Comparison of ENCODE assay signal across 1 cellular context in the genomic region with DNA sequence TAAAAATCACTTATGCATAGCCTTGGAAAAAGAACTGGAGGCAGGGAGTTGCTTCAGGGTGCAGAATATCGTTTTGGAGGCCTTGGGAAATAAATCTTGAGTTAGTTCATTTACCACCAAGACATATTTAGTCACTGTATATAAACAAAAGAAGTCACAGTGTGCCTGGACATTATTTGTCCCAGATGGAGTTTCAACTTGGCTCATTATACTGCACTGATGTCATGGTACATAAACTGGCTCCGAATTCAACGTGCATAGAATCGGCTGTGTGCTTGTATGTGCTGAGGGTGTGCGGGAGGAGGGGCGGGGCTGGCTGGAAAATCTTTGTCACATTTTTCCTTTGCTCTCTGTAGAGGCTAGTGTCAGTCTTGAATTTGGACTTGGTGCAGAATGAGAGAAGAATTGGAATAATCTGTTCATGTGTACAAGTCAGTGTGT.
TF ChIP-seq lines count a peak whose summit lies in the region.

No MANE protein-coding gene starts in this region.

TF ChIP-seq in HEK293, 187 proteins besides CTCF, POLR2A, EP300 and RAD21 (continued from another document):
- 0 out of 2 replicates have a peak, but pooled peaks have one; percentile 45 for TF ChIP-seq PRDM4 (tag by site-specific recombination; IDR thresholded peaks at IDR 0.05)
- TF ChIP-seq ZNF792 (tag by site-specific recombination; IDR thresholded peaks at IDR 0.05) = no peak
